Comparison of ENCODE assay signal across 8 cellular contexts in the genomic region with DNA sequence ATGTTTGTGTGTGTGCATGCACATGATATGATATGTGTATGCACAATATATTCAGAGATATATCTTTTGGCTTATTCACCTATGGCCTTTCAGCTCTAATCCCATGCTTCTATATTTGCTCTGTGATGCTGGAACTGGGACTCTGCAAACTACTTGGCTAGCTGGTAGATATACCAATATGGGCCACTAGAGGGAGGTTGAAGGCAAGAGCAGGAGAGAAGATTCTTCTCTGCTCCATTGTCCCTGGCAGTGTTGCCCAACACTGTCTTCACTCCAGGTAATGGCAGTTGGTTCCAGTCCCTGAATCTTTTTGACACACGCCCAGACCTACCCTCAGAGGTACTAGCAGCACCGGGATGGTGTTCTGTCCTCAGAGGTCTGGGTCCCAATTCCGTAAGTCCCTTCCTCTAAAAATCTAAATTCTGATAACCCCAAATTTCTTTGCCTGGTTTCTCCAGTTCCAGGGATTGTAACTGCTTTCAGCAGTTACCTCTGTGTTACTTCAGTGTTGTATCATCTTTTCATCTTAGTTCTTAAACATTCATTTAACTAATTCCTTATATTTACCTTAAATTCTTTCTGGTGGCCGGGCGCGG. TPM values are rescaled to one million over a fixed set of nuclear protein-coding genes. Genes with fewer than 3 reads are reported as not detected.
DNase-seq lines count a peak whose midpoint lies in the region; ATAC-seq and TF ChIP-seq lines count a peak whose summit lies in the region.

No MANE protein-coding gene starts in this region.

- TF ChIP-seq CTCF in progenitor cell of endocrine pancreas (IDR thresholded peaks at IDR 0.05; ENCODE audit: unreplicated experiment) = peak; percentile 71

- intact Hi-C loops in head of caudate nucleus (cut with DNase I) = no loop called here

- no peak overlapping the region for H3K4me3 Mint-ChIP-seq in activated T-helper 17 cell treated with anti-CD3 and anti-CD28 coated beads, Interleukin-2, amount 50 U/mL, for 72 hours
- no peak overlapping the region for H3K4me3 Mint-ChIP-seq in progenitor cell of endocrine pancreas (ENCODE audit: low read depth)

- ATAC-seq in GM18870 (IDR thresholded peaks at IDR 0.05; ENCODE audit: unreplicated experiment) (peak; percentile 58), HG03469 (IDR thresholded peaks at IDR 0.05; ENCODE audit: unreplicated experiment) (peak; percentile 64), HG03520 (IDR thresholded peaks at IDR 0.05; ENCODE audit: unreplicated experiment) (no peak)
- ATAC-seq in activated T-helper 17 cell treated with anti-CD3 and anti-CD28 coated beads, Interleukin-2, amount 50 U/mL, for 72 hours (replicated peaks) = peak; percentile 78

- no peak overlapping the region for H3K27ac Mint-ChIP-seq in activated T-helper 17 cell treated with anti-CD3 and anti-CD28 coated beads, Interleukin-2, amount 50 U/mL, for 72 hours
- H3K27ac Mint-ChIP-seq in progenitor cell of endocrine pancreas = no peak overlapping the region

- DNase-seq in COLO829 (ENCODE audit: low spot score) (peak; percentile 72), NCI-H82 treated with DMSO at 0.1 percent for 48 hours (lab: John Stamatoyannopoulos, UW; ENCODE audit: unreplicated experiment) (peak; percentile 81), head of caudate nucleus (peak in 25 of 42 donors; percentile 5 to 76 (median 44)), progenitor cell of endocrine pancreas (ENCODE audit: low spot score, unreplicated experiment) (peak; percentile 16)

- no peaks in the 10 kb centered on the region for H3K4me1 Mint-ChIP-seq in activated T-helper 17 cell treated with anti-CD3 and anti-CD28 coated beads, Interleukin-2, amount 50 U/mL, for 72 hours
- H3K4me1 Mint-ChIP-seq in progenitor cell of endocrine pancreas (ENCODE audit: low read depth) = no peaks in the 10 kb centered on the region

- H3K36me3 Mint-ChIP-seq in activated T-helper 17 cell treated with anti-CD3 and anti-CD28 coated beads, Interleukin-2, amount 50 U/mL, for 72 hours (ENCODE audit: low read depth) = no peaks in the 10 kb centered on the region
- H3K36me3 Mint-ChIP-seq in progenitor cell of endocrine pancreas (ENCODE audit: insufficient read depth) = no peaks in the 10 kb centered on the region

- H3K9me3 Mint-ChIP-seq in activated T-helper 17 cell treated with anti-CD3 and anti-CD28 coated beads, Interleukin-2, amount 50 U/mL, for 72 hours = no peaks in the 10 kb centered on the region
- H3K9me3 Mint-ChIP-seq in progenitor cell of endocrine pancreas (ENCODE audit: low read depth) = no peaks in the 10 kb centered on the region

- no peaks in the 10 kb centered on the region for H3K27me3 Mint-ChIP-seq in activated T-helper 17 cell treated with anti-CD3 and anti-CD28 coated beads, Interleukin-2, amount 50 U/mL, for 72 hours
- H3K27me3 Mint-ChIP-seq in progenitor cell of endocrine pancreas = no peaks in the 10 kb centered on the region

RNA-seq across cellular contexts. Expression of a gene that starts 44.7 kb away (rescaled TPM):
- 10 to 100 TPM; 18.8 to 23.6 TPM for total RNA-seq in activated T-helper 17 cell treated with anti-CD3 and anti-CD28 coated beads, Interleukin-2, amount 50 U/mL, for 72 hours
- 17.2 and 25.2 TPM in 2 replicates for total RNA-seq in progenitor cell of endocrine pancreas

Comparison
In these comparisons a context has a peak if more than half of its experiments do, and no peak if none do; other contexts are left out.
1. DNase-seq: peak in every context shown above with its lines; median percentile 81 in NCI-H82 treated with DMSO at 0.1 percent for 48 hours; 72 in COLO829; 44 in head of caudate nucleus; 16 in progenitor cell of endocrine pancreas.